ENCODE assay signal across 1 cellular context in genomic region chr1:19400875-19401854, GRCh38.
TF ChIP-seq lines count a peak whose summit lies in the region.

No MANE protein-coding gene starts in this region.

TF ChIP-seq in GM12878, 131 proteins besides CTCF, POLR2A, EP300 and RAD21 (continued from another document):
- TF ChIP-seq ZNF592 (IDR thresholded peaks at IDR 0.05) (no peak), CEBPB (IDR thresholded peaks at IDR 0.05; ENCODE audit: borderline replicate concordance in 1 of 2, low read depth in 2 of 2, low read length in 2 of 2) (no peak), ZNF274 (IDR thresholded peaks at IDR 0.05; ENCODE audit: insufficient read depth, insufficient read length) (no peak), PML (IDR thresholded peaks at IDR 0.05; ENCODE audit: low read length) (no peak), PKNOX1 (IDR thresholded peaks at IDR 0.05) (no peak), ESRRA (IDR thresholded peaks at IDR 0.05; ENCODE audit: low read length) (no peak)
